15 cellular contexts compared by ENCODE assay signal in genomic region chr15:36585774-36586173, GRCh38. TPM values are rescaled to one million over a fixed set of nuclear protein-coding genes. Genes with fewer than 3 reads are reported as not detected.
DNase-seq lines count a peak whose midpoint lies in the region; ATAC-seq and TF ChIP-seq lines count a peak whose summit lies in the region.
"Had no signal": no experiment of that assay in that cellular context is flagged by ENCODE, and none has a peak within 500 bp of the region (broad histone marks: within the 10 kb centered on the region; RNA-seq: fewer than 3 reads in every experiment).

No MANE protein-coding gene starts in this region.

- CTCF ChIA-PET in activated CD4-positive, alpha-beta memory T cell treated with anti-CD3 and anti-CD28 coated beads for 36 hours (lab: Charles Lee): no interaction called here
- CTCF ChIA-PET in activated CD4-positive, alpha-beta memory T cell treated with anti-CD3 and anti-CD28 coated beads, Interleukin-2, amount 10 ng/mL, durations not matched to agents 7 days and 5 days (lab: Charles Lee): no interaction called here

- peaks cover 4% of the 10 kb centered on the region for H3K36me3 Mint-ChIP-seq in activated CD4-positive, alpha-beta memory T cell treated with anti-CD3 and anti-CD28 coated beads for 36 hours
- H3K36me3 Mint-ChIP-seq in activated CD4-positive, alpha-beta memory T cell treated with anti-CD3 and anti-CD28 coated beads, Interleukin-2, amount 10 ng/mL, durations not matched to agents 7 days and 5 days (ENCODE audit: low read depth): peaks cover 2% of the 10 kb centered on the region

- H3K4me1 ChIP-seq in esophagus (ENCODE audit: control insufficient read depth in 2 of 2, insufficient read depth in 2 of 2, low read length in 1 of 2): no peaks in the 10 kb centered on the region
- H3K4me1 ChIP-seq in psoas muscle: peaks cover 27% of the 10 kb centered on the region

- no peaks in the 10 kb centered on the region for H3K27me3 ChIP-seq in esophagus (ENCODE audit: control insufficient read depth in 1 of 2, insufficient read depth in 2 of 2, low read length in 2 of 2)
- H3K27me3 ChIP-seq in psoas muscle (ENCODE audit: insufficient read depth in 3 of 3, low read length in 2 of 3): no peaks in the 10 kb centered on the region
- H3K27me3 ChIP-seq: BLaER1 treated with 17β-estradiol and CSF1 and Interleukin-3, amounts not matched to agents 10 nM and 100 nM had no signal

- H3K9me3 ChIP-seq in esophagus (ENCODE audit: control insufficient read depth in 2 of 2, insufficient read depth in 1 of 2, low read depth in 1 of 2, low read length in 1 of 2): no peaks in the 10 kb centered on the region
- no peaks in the 10 kb centered on the region for H3K9me3 ChIP-seq in psoas muscle
- H3K9me3 ChIP-seq: BLaER1 treated with 17β-estradiol and CSF1 and Interleukin-3, amounts not matched to agents 10 nM and 100 nM had no signal

- no peak overlapping the region for H3K4me3 Mint-ChIP-seq in activated CD4-positive, alpha-beta memory T cell treated with anti-CD3 and anti-CD28 coated beads for 36 hours
- no peak overlapping the region for H3K4me3 Mint-ChIP-seq in activated CD4-positive, alpha-beta memory T cell treated with anti-CD3 and anti-CD28 coated beads, Interleukin-2, amount 10 ng/mL, durations not matched to agents 7 days and 5 days

- DNase-seq in activated CD4-positive, alpha-beta memory T cell treated with anti-CD3 and anti-CD28 coated beads for 36 hours: no peak
- DNase-seq in activated CD4-positive, alpha-beta memory T cell treated with anti-CD3 and anti-CD28 coated beads, Interleukin-2, amount 10 ng/mL, durations not matched to agents 7 days and 5 days: no peak
- DNase-seq in HT-29 (ENCODE audit: low spot score) (peak; percentile 91), psoas muscle (no peak), OCI-M1 (lab: John Stamatoyannopoulos, UW) (no peak)
- DNase-seq: EL, H7, NCI-H1436 treated with DMSO at 0.1 percent for 48 hours, NCI-H2081, NCI-H524, RPMI8226 had no signal

- H3K27ac ChIP-seq in esophagus (ENCODE audit: low read depth in 2 of 2, low read length in 1 of 2): peak overlapping the region; percentile 54 to 60
- H3K27ac ChIP-seq in psoas muscle: peak overlapping the region; percentile 64
- H3K27ac ChIP-seq: BLaER1 treated with 17β-estradiol and CSF1 and Interleukin-3, amounts not matched to agents 10 nM and 100 nM had no signal

- H3K4me3 ChIP-seq in esophagus (ENCODE audit: low read depth in 1 of 2, low read length in 2 of 2): no peak overlapping the region
- no peak overlapping the region for H3K4me3 ChIP-seq in psoas muscle
- H3K4me3 ChIP-seq: BLaER1 treated with 17β-estradiol and CSF1 and Interleukin-3, amounts not matched to agents 10 nM and 100 nM had no signal

- 34 to 74% methylated on average over 2 of the region's 2 CpGs for WGBS in esophagus, 2 donors
- WGBS in psoas muscle, 3 donors: 49 to 78% (median 50%) methylated on average over 2 of the region's 2 CpGs

- no peaks in the 10 kb centered on the region for H3K36me3 ChIP-seq in esophagus (ENCODE audit: control insufficient read depth in 2 of 2, insufficient read depth in 2 of 2, low read length in 1 of 2)
- no peaks in the 10 kb centered on the region for H3K36me3 ChIP-seq in psoas muscle (ENCODE audit: insufficient read depth in 1 of 2, low read depth in 1 of 2)
- H3K36me3 ChIP-seq: BLaER1 treated with 17β-estradiol and CSF1 and Interleukin-3, amounts not matched to agents 10 nM and 100 nM had no signal

- peaks cover 12% of the 10 kb centered on the region for H3K4me1 Mint-ChIP-seq in activated CD4-positive, alpha-beta memory T cell treated with anti-CD3 and anti-CD28 coated beads for 36 hours (ENCODE audit: low read depth)
- peaks cover 5% of the 10 kb centered on the region for H3K4me1 Mint-ChIP-seq in activated CD4-positive, alpha-beta memory T cell treated with anti-CD3 and anti-CD28 coated beads, Interleukin-2, amount 10 ng/mL, durations not matched to agents 7 days and 5 days

- no peaks in the 10 kb centered on the region for H3K27me3 Mint-ChIP-seq in activated CD4-positive, alpha-beta memory T cell treated with anti-CD3 and anti-CD28 coated beads for 36 hours
- no peaks in the 10 kb centered on the region for H3K27me3 Mint-ChIP-seq in activated CD4-positive, alpha-beta memory T cell treated with anti-CD3 and anti-CD28 coated beads, Interleukin-2, amount 10 ng/mL, durations not matched to agents 7 days and 5 days

- H3K27ac Mint-ChIP-seq in activated CD4-positive, alpha-beta memory T cell treated with anti-CD3 and anti-CD28 coated beads for 36 hours: peak overlapping the region; percentile 45
- no peak overlapping the region for H3K27ac Mint-ChIP-seq in activated CD4-positive, alpha-beta memory T cell treated with anti-CD3 and anti-CD28 coated beads, Interleukin-2, amount 10 ng/mL, durations not matched to agents 7 days and 5 days

- ATAC-seq in psoas muscle (peak in 1 of 4 donors; percentile 44), HG02852 (IDR thresholded peaks at IDR 0.05; ENCODE audit: unreplicated experiment) (no peak), HG02678 (IDR thresholded peaks at IDR 0.05; ENCODE audit: unreplicated experiment) (no peak)

- no peaks in the 10 kb centered on the region for H3K9me3 Mint-ChIP-seq in activated CD4-positive, alpha-beta memory T cell treated with anti-CD3 and anti-CD28 coated beads for 36 hours
- no peaks in the 10 kb centered on the region for H3K9me3 Mint-ChIP-seq in activated CD4-positive, alpha-beta memory T cell treated with anti-CD3 and anti-CD28 coated beads, Interleukin-2, amount 10 ng/mL, durations not matched to agents 7 days and 5 days

- intact Hi-C loops in activated CD4-positive, alpha-beta memory T cell treated with anti-CD3 and anti-CD28 coated beads for 36 hours (cut with micrococcal nuclease): no loop called here
- intact Hi-C loops in psoas muscle (cut with DNase I): no loop called here

- POLR2A ChIA-PET in activated CD4-positive, alpha-beta memory T cell treated with anti-CD3 and anti-CD28 coated beads for 36 hours (lab: Charles Lee): no interaction called here
- POLR2A ChIA-PET in activated CD4-positive, alpha-beta memory T cell treated with anti-CD3 and anti-CD28 coated beads, Interleukin-2, amount 10 ng/mL, durations not matched to agents 7 days and 5 days (lab: Charles Lee): no interaction called here

- no peak for TF ChIP-seq CTCF in psoas muscle (IDR thresholded peaks at IDR 0.05)

RNA-seq across cellular contexts. Expression of gene CDIN1, which starts 6.3 kb away (rescaled TPM):
- total RNA-seq in activated CD4-positive, alpha-beta memory T cell treated with anti-CD3 and anti-CD28 coated beads for 36 hours: 10 to 100 TPM in 1 of 2 experiments, 1 to 10 TPM in 1; 7.5 to 12.9 TPM
- total RNA-seq in activated CD4-positive, alpha-beta memory T cell treated with anti-CD3 and anti-CD28 coated beads, Interleukin-2, amount 10 ng/mL, durations not matched to agents 7 days and 5 days: 1 to 10 TPM; 7.5 to 8.8 TPM
- total RNA-seq in HT-29 (2014; rRNA removed; shearing (Covaris generic)): 29.7 and 30.9 TPM in 2 replicates
- polyA plus RNA-seq in esophagus (1 to 10 TPM; 6.2 to 8.4 TPM), psoas muscle (10 to 100 TPM in 1 of 3 donors, 1 to 10 TPM in 2; 7.5 to 12.9 (median 9.5) TPM)
- total RNA-seq in psoas muscle: 10 to 100 TPM; 11.8 to 43.2 (median 22.7) TPM
